Comparison of ENCODE assay signal across 12 cellular contexts in genomic region chr5:32767948-32768427, GRCh38. TPM values are rescaled to one million over a fixed set of nuclear protein-coding genes. Genes with fewer than 3 reads are reported as not detected.
DNase-seq lines count a peak whose midpoint lies in the region; ATAC-seq, FAIRE-seq and TF ChIP-seq lines count a peak whose summit lies in the region.
"Had no signal": no experiment of that assay in that cellular context is flagged by ENCODE, and none has a peak within 500 bp of the region (broad histone marks: within the 10 kb centered on the region; RNA-seq: fewer than 3 reads in every experiment).

No MANE protein-coding gene starts in this region.

- FAIRE-seq in K562 (lab: Jason Lieb, UNC): no peak
- FAIRE-seq: kidney had no signal

- BruUV-seq in K562 (replicated peaks; lab: Mats Ljungman, UMichigan): no TSS peak

- TF ChIP-seq RAD21 in K562 (CRISPR knock-in tag; conservative IDR thresholded peaks at IDR 0.05 in 1 of 2, IDR thresholded peaks at IDR 0.05 in 1 of 2): no peak

- H3K4me1 ChIP-seq in K562 (replicated peaks in 1 of 2; ENCODE audit: control insufficient read depth in 2 of 2, insufficient read depth in 2 of 2, low read length in 2 of 2): no peaks in the 10 kb centered on the region
- H3K4me1 ChIP-seq in left lung: peaks cover 0 to 11% of the 10 kb centered on the region in 2 donors

- intact Hi-C loops in K562 (cut with micrococcal nuclease): no loop called here
- intact Hi-C loops in left lung (cut with DNase I): no loop called here

- H4K20me1 ChIP-seq in K562 (replicated peaks; ENCODE audit: control insufficient read depth, insufficient read depth, low read length): no peaks in the 10 kb centered on the region

- H2AFZ ChIP-seq in K562 (ENCODE audit: low read depth, low read length): no peak overlapping the region

- H3K79me2 ChIP-seq in K562 (ENCODE audit: control insufficient read depth, insufficient read depth, low read length): no peaks in the 10 kb centered on the region

- H3K9me1 ChIP-seq in K562 (ENCODE audit: control insufficient read depth, insufficient read depth, low read length): no peaks in the 10 kb centered on the region

- H3K36me3 ChIP-seq in K562 (ENCODE audit: control insufficient read depth, insufficient read depth, low read length) (no peaks in the 10 kb centered on the region), left lung (no peaks in the 10 kb centered on the region)

- TF ChIP-seq CTCF in AG09319 (IDR thresholded peaks at IDR 0.05; ENCODE audit: low read depth, low read length) (no peak), K562 (IDR thresholded peaks at IDR 0.05 in 2 of 3, conservative IDR thresholded peaks at IDR 0.05 in 1 of 3; ENCODE audit: insufficient read depth in 2 of 3, low read depth in 1 of 3, low read length in 3 of 3) (no peak), left lung (IDR thresholded peaks at IDR 0.05) (no peak)

- ATAC-seq in K562: no peak
- peak; percentile 44 for ATAC-seq in left lung
- no peak for ATAC-seq in GM21723 (IDR thresholded peaks at IDR 0.05; ENCODE audit: unreplicated experiment)
- ATAC-seq in HG02623 (IDR thresholded peaks at IDR 0.05; ENCODE audit: unreplicated experiment): no peak

- H3K9ac ChIP-seq in K562 (ENCODE audit: insufficient read depth in 1 of 2, low read depth in 2 of 2, low read length in 2 of 2): no peak overlapping the region

- no peak overlapping the region for H3K4me2 ChIP-seq in K562 (ENCODE audit: insufficient read depth, low read length)

- 0% methylated on average over 8 of the region's 8 CpGs for WGBS in K562 (ENCODE audit: insufficient coverage, low coverage, missing lambda C conversion rate)

- H3K27me3 ChIP-seq in K562 (ENCODE audit: control insufficient read depth in 2 of 2, insufficient read depth in 2 of 2, low read length in 2 of 2) (peaks cover 0 to 4% of the 10 kb centered on the region in 2 experiments; a peak in 1 of 5 replicates), left lung (no peaks in the 10 kb centered on the region)

- H3K9me3 ChIP-seq in K562 (replicated peaks; ENCODE audit: control insufficient read depth, insufficient read depth, low read depth, low read length) (no peaks in the 10 kb centered on the region), left lung (peaks cover 0 to 2% of the 10 kb centered on the region in 2 donors)

- H3K27ac ChIP-seq in K562 (ENCODE audit: extremely low read depth, low read depth, low read length): no peak overlapping the region
- peak overlapping the region in 1 of 2 donors; percentile 35 for H3K27ac ChIP-seq in left lung

- TF ChIP-seq POLR2A in K562 (conservative IDR thresholded peaks at IDR 0.05): no peak

- peak; percentile 84 for DNase-seq in AG09319 (ENCODE audit: extremely low read depth, low read depth)
- DNase-seq in M059J (ENCODE audit: low read depth): peak; percentile 98
- peak in 1 of 4 experiments; percentile 3 for DNase-seq in K562 (ENCODE audit: extremely low read depth in 1 of 4, low spot score in 3 of 4)
- peak in 1 of 2 donors; percentile 36 for DNase-seq in left lung
- DNase-seq in activated CD4-positive, alpha-beta T cell treated with anti-CD3 and anti-CD28 coated beads, Interleukin-2, amount 50 U/mL, for 1 hour: no peak
- no peak for DNase-seq in stimulated activated CD8-positive, alpha-beta memory T cell treated with anti-CD3 and anti-CD28 coated beads, Interleukin-4, amount 100 ng/mL, for 48 hours
- DNase-seq: COR-L47, kidney, NCI-H510A had no signal

- in situ Hi-C loops in K562 (cut with MboI): no loop called here

- POLR2A ChIA-PET in K562 (lab: Yijun Ruan, JAX): no interaction called here

- CTCF ChIA-PET in K562 (lab: Yijun Ruan, JAX; ENCODE audit: low intra/inter-chr PET ratio): no interaction called here

- no peak for TF ChIP-seq EP300 in K562 (IDR thresholded peaks at IDR 0.05; ENCODE audit: low read length)

- H3K4me3 ChIP-seq in K562 (no peak overlapping the region), left lung (no peak overlapping the region)

TF ChIP-seq in K562, 482 proteins besides CTCF, POLR2A, EP300 and RAD21 (continues in another document):
- TF ChIP-seq PREB (CRISPR knock-in tag; IDR thresholded peaks at IDR 0.05) (no peak), U2AF2 (optimal IDR thresholded peaks at IDR 0.05; ENCODE audit: low read depth, low read length) (no peak), UBTF (IDR thresholded peaks at IDR 0.05; ENCODE audit: borderline replicate concordance in 1 of 2, low read depth in 2 of 2, low read length in 2 of 2) (no peak), CEBPZ (IDR thresholded peaks at IDR 0.05; ENCODE audit: borderline replicate concordance, low read depth, low read length) (no peak)

RNA-seq across cellular contexts. Expression of gene NPR3, which starts 56.9 kb away (rescaled TPM):
- 0.15 and 0.52 TPM in 2 replicates for total RNA-seq in M059J (2014; rRNA removed; shearing (Covaris generic))
- total RNA-seq in K562 (2011; cell fraction: chromatin; rRNA removed; ENCODE audit: low replicate concordance): 0.14 and 0.42 TPM in 2 replicates
- total RNA-seq in K562 (2011; cell fraction: nucleolus; rRNA removed): 0.13 TPM in 1 of 2 replicates, not detected in the other
- total RNA-seq in K562 (2011; cell fraction: nucleoplasm; rRNA removed): 0.15 TPM in 1 of 2 replicates, not detected in the other
- total RNA-seq in K562 (2014; rRNA removed) (0.05 TPM in 1 of 2 replicates, not detected in the other), K562 (2014; rRNA removed; fragmentation: Illumina TruSeq; extraction: Trizol) (0.03 and 0.11 TPM in 2 replicates), K562 (2015; rRNA removed; fragmentation: Illumina TruSeq; extraction: Trizol) (0.04 TPM in 1 of 2 replicates, not detected in the other), K562 (2021) (0.04 TPM in 1 of 2 replicates, not detected in the other), left lung (10 to 100 TPM; 16.5 to 33.9 TPM)
- polyA plus RNA-seq in K562 (2011; rRNA removed) (0.03 and 0.05 TPM in 2 replicates), K562 (2014; fragmentation: Illumina TruSeq; extraction: Trizol) (0.03 TPM in 1 of 2 replicates, not detected in the other), K562 (2014; fragmentation: Nextera tagmentation; extraction: Ambion mirVana) (not detected), K562 (2014; rRNA removed) (0.01 TPM in 1 of 2 replicates, not detected in the other)
- polyA plus RNA-seq in K562 (2011; cell fraction: cytosol; rRNA removed): 0.01 TPM in 1 of 2 replicates, not detected in the other
- polyA plus RNA-seq in K562 (2011; cell fraction: nucleus; rRNA removed): 0.07 and 0.10 TPM in 2 replicates
- polyA plus RNA-seq in K562 (2012): 0.07 and 0.08 TPM in 2 replicates
- polyA minus RNA-seq in K562 (2011; rRNA and poly(A)+ RNA removed): 0.03 and 0.04 TPM in 2 replicates
- not detected in 2 replicates for polyA minus RNA-seq in K562 (2011; cell fraction: cytosol; rRNA and poly(A)+ RNA removed)
- 0.13 and 0.22 TPM in 2 replicates for polyA minus RNA-seq in K562 (2011; cell fraction: nucleus; rRNA and poly(A)+ RNA removed)
- total RNA-seq: T-helper 2 cell treated with Interferon-gamma antibody and Interleukin-4, amounts not matched to agents 100 ng/mL and 5 ng/mL, for 36 hours had no signal

Comparison
In these comparisons a context has a peak if more than half of its experiments do, and no peak if none do; other contexts are left out.
1. DNase-seq: peak in AG09319 (single experiment) and M059J (single experiment); none in activated CD4-positive, alpha-beta T cell treated with anti-CD3 and anti-CD28 coated beads, Interleukin-2, amount 50 U/mL, for 1 hour (single experiment) and stimulated activated CD8-positive, alpha-beta memory T cell treated with anti-CD3 and anti-CD28 coated beads, Interleukin-4, amount 100 ng/mL, for 48 hours (single experiment).
2. RNA of gene NPR3, which starts 56.9 kb away (total RNA-seq): 16.5 to 33.9 TPM in left lung; 0.15 to 0.52 TPM in M059J and 0.03 to 0.42 TPM in K562; every median in the first group is over 10 times any median in the second.